In genomic region chr10:132701099-132701845, GRCh38 we compare ENCODE assay signal across 1 cellular context.
TF ChIP-seq lines count a peak whose summit lies in the region.

No MANE protein-coding gene starts in this region.

TF ChIP-seq in IMR-90, 13 proteins besides CTCF, POLR2A, EP300 and RAD21 (continued from another document):
- TF ChIP-seq USF2 (IDR thresholded peaks at IDR 0.05; ENCODE audit: low read depth, low read length) (no peak), CHD1 (IDR thresholded peaks at IDR 0.05; ENCODE audit: low read depth, low read length) (no peak), MAFK (IDR thresholded peaks at IDR 0.05; ENCODE audit: low read depth, low read length) (no peak)
